8 cellular contexts compared by ENCODE assay signal in genomic region chr5:55534436-55535198, GRCh38.
DNase-seq lines count a peak whose midpoint lies in the region; ATAC-seq and TF ChIP-seq lines count a peak whose summit lies in the region.

Gene PLPP1, minus strand, starts transcription at chr5:55534964. Its CDS starts 335 bp downstream, at chr5:55534629.

- in situ Hi-C loops in T47D (cut with HindIII; ENCODE audit: low pct_unique_long_range_greater_than_20kb, low sequenced_read_pairs) = no loop called here

- H3K4me3 ChIP-seq in iPS-18c (ENCODE audit: insufficient read depth, low read depth, low read length) (peak within 1 kb of the TSS; percentile 98), skin epidermis (peak within 1 kb of the TSS; percentile 59 to 85 (median 75))

- no peak for TF ChIP-seq CTCF in VCaP (conservative IDR thresholded peaks at IDR 0.05)

- peak within 1 kb of the TSS; percentile 91 for H3K27ac ChIP-seq in VCaP
- H3K27ac ChIP-seq in skin epidermis = peak within 1 kb of the TSS; percentile 62 to 95 (median 90)

- H3K9me3 ChIP-seq in iPS-18c (ENCODE audit: control insufficient read depth, insufficient read depth, low read length) = no peaks in the 10 kb centered on the region

- peak; percentile 69 for DNase-seq in NK-92 treated with Interleukin-12 subunit alpha and Interleukin-12 subunit beta, amount 100 ng/mL, for 24 hours (lab: John Stamatoyannopoulos, UW)
- no peak for DNase-seq in NK-92 (lab: John Stamatoyannopoulos, UW; ENCODE audit: unreplicated experiment)
- peak; percentile 12 for DNase-seq in NCI-H2107 (lab: John Stamatoyannopoulos, UW)
- DNase-seq in T47D (ENCODE audit: low read depth in 1 of 2, low spot score in 1 of 2) = peak; percentile 94 to 97

- ATAC-seq in HG02970 (IDR thresholded peaks at IDR 0.05; ENCODE audit: low FRiP score, unreplicated experiment) = peak; percentile 69
